18 cellular contexts compared by ENCODE assay signal in the genomic region with DNA sequence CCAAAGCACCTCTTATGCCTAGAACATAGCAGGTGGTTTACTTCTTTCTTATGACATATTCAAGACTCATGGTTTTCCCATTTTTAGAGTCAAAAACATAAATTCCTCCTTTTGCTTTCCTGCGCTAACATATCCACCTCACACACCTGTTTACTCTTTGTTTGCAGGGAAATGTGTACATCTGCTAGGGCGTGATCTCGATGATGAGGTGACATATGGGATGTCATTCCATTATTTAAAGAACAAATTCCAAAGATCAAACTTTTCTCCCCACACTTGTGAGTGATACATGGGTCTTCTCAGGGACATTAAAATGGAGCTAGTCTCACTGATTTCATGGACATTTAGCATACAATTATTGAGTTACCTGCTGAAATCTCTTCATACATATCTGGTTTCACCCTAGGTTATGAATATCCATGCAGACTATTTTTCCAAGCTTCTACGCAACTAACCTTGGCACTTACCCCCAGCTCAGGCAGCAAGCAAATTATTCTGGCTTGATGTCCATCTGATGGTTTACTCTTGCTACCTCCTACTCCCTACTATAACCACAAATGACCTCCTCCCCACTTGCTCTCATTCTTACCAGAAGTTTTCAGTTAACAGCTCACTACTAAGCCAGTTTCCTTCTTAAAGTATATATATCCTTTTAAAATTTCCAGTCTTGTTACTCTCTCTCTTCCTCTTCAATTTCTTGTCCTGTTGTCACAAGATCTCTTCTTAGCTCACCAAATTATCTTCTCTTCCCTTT.
"Had no signal": no experiment of that assay in that cellular context is flagged by ENCODE, and none has a peak within 500 bp of the region (broad histone marks: within the 10 kb centered on the region; RNA-seq: fewer than 3 reads in every experiment).

No MANE protein-coding gene starts in this region.

- H3K27me3 ChIP-seq: esophagus squamous epithelium, foreskin keratinocyte, hepatocyte had no signal

- H3K27ac ChIP-seq: esophagus squamous epithelium, foreskin keratinocyte, hepatocyte, lower lobe of right lung, SK-N-MC had no signal

- H3K4me3 ChIP-seq: esophagus squamous epithelium, hepatocyte, lower lobe of right lung, SK-N-MC had no signal

- H3K9me3 Mint-ChIP-seq: activated B cell treated with CpG ODN at 0.5 μM for 24 hours; activated CD4-positive, alpha-beta memory T cell treated with anti-CD3 and anti-CD28 coated beads for 36 hours; activated T-cell treated with anti-CD3 and anti-CD28 coated beads, Interleukin-2, amount 50 U/mL, for 24 hours; effector memory CD8-positive, alpha-beta T cell; stimulated activated naive CD8-positive, alpha-beta T cell treated with anti-CD3 and anti-CD28 coated beads, Interleukin-15, Interleukin-2, amounts not matched to agents 100 ng/mL and 50 ng/mL, for 24 hours; T-cell had no signal

- H3K9me3 ChIP-seq: esophagus squamous epithelium, lower lobe of right lung had no signal

- H3K36me3 ChIP-seq: esophagus squamous epithelium, lower lobe of right lung had no signal

- H3K4me3 Mint-ChIP-seq: activated B cell treated with CpG ODN at 0.5 μM for 24 hours; activated CD4-positive, alpha-beta memory T cell treated with anti-CD3 and anti-CD28 coated beads for 36 hours; activated naive CD4-positive, alpha-beta T cell treated with anti-CD3 and anti-CD28 coated beads, Interleukin-2, amount 10 ng/mL, durations not matched to agents 7 days and 5 days; activated T-cell treated with anti-CD3 and anti-CD28 coated beads, Interleukin-2, amount 50 U/mL, for 24 hours; effector memory CD8-positive, alpha-beta T cell; stimulated activated naive CD8-positive, alpha-beta T cell treated with anti-CD3 and anti-CD28 coated beads, Interleukin-15, Interleukin-2, amounts not matched to agents 100 ng/mL and 50 ng/mL, for 24 hours; T-cell; type B pancreatic cell had no signal

- H3K4me2 ChIP-seq: hepatocyte had no signal

- H3K27me3 Mint-ChIP-seq: activated B cell treated with CpG ODN at 0.5 μM for 24 hours; activated CD4-positive, alpha-beta memory T cell treated with anti-CD3 and anti-CD28 coated beads for 36 hours; activated naive CD4-positive, alpha-beta T cell treated with anti-CD3 and anti-CD28 coated beads, Interleukin-2, amount 10 ng/mL, durations not matched to agents 7 days and 5 days; activated T-cell treated with anti-CD3 and anti-CD28 coated beads, Interleukin-2, amount 50 U/mL, for 24 hours; effector memory CD8-positive, alpha-beta T cell; stimulated activated naive CD8-positive, alpha-beta T cell treated with anti-CD3 and anti-CD28 coated beads, Interleukin-15, Interleukin-2, amounts not matched to agents 100 ng/mL and 50 ng/mL, for 24 hours; T-cell; type B pancreatic cell had no signal

- DNase-seq: activated B cell treated with CpG ODN at 0.5 μM for 24 hours; activated CD4-positive, alpha-beta memory T cell treated with anti-CD3 and anti-CD28 coated beads for 36 hours; activated CD4-positive, alpha-beta T cell treated with anti-CD3 and anti-CD28 coated beads for 4 hours; activated naive CD4-positive, alpha-beta T cell treated with anti-CD3 and anti-CD28 coated beads, Interleukin-2, amount 10 ng/mL, durations not matched to agents 7 days and 5 days; activated T-cell treated with anti-CD3 and anti-CD28 coated beads, Interleukin-2, amount 50 U/mL, for 24 hours; effector memory CD8-positive, alpha-beta T cell; esophagus squamous epithelium; foreskin keratinocyte; lower lobe of right lung; occipital lobe; posterior cingulate gyrus; retina; stimulated activated CD4-positive, alpha-beta T cell treated with anti-CD3 and anti-CD28 coated beads, Interleukin-2, amount 100 ng/mL, for 24 hours; T-cell had no signal

- H3K36me3 Mint-ChIP-seq: activated CD4-positive, alpha-beta memory T cell treated with anti-CD3 and anti-CD28 coated beads for 36 hours; T-cell; type B pancreatic cell had no signal

- ATAC-seq: effector memory CD8-positive, alpha-beta T cell; foreskin keratinocyte; lower lobe of right lung; T-cell had no signal

- H2AFZ ChIP-seq: hepatocyte had no signal

- H3K27ac Mint-ChIP-seq: activated B cell treated with CpG ODN at 0.5 μM for 24 hours; activated CD4-positive, alpha-beta memory T cell treated with anti-CD3 and anti-CD28 coated beads for 36 hours; activated naive CD4-positive, alpha-beta T cell treated with anti-CD3 and anti-CD28 coated beads, Interleukin-2, amount 10 ng/mL, durations not matched to agents 7 days and 5 days; activated T-cell treated with anti-CD3 and anti-CD28 coated beads, Interleukin-2, amount 50 U/mL, for 24 hours; effector memory CD8-positive, alpha-beta T cell; stimulated activated naive CD8-positive, alpha-beta T cell treated with anti-CD3 and anti-CD28 coated beads, Interleukin-15, Interleukin-2, amounts not matched to agents 100 ng/mL and 50 ng/mL, for 24 hours; T-cell; type B pancreatic cell had no signal

- H3K4me1 ChIP-seq: esophagus squamous epithelium, foreskin keratinocyte, lower lobe of right lung had no signal

- H3K79me2 ChIP-seq: hepatocyte had no signal
